ENCODE assay signal across 10 cellular contexts in the genomic region with DNA sequence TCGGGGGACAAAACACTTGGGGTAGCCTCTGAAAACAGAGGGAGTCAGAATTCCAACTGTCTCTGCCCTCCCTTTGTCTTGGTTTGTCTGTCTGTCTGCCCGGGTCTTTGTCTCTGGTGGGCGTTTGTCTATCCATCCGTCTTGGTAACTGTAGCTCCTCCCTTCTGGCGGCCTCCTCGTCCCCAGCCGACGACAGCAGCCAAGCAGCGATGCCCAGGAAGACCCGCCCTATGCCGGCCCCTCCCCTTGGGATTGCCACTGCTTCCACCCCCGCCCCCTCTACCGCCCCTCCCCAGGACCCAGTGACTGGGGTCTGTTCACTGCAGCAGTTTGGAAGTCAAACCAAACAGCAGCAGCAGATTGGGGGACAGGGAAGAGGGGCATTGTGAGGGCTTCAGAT. TPM values are rescaled to one million over a fixed set of nuclear protein-coding genes. Genes with fewer than 3 reads are reported as not detected.
DNase-seq lines count a peak whose midpoint lies in the region; ATAC-seq and TF ChIP-seq lines count a peak whose summit lies in the region.
"Had no signal": no experiment of that assay in that cellular context is flagged by ENCODE, and none has a peak within 500 bp of the region (broad histone marks: within the 10 kb centered on the region; RNA-seq: fewer than 3 reads in every experiment).

No MANE protein-coding gene starts in this region.

- intact Hi-C loops in CD4-positive, alpha-beta T cell (cut with DNase I, micrococcal nuclease) = no loop called here

- no peaks in the 10 kb centered on the region for H3K36me3 ChIP-seq in effector memory CD4-positive, alpha-beta T cell (ENCODE audit: control insufficient read depth, insufficient read depth, low read length)

- peak overlapping the region; percentile 8 for H3K27ac ChIP-seq in CD4-positive, alpha-beta T cell (ENCODE audit: low read depth, low read length)
- H3K27ac ChIP-seq in effector memory CD4-positive, alpha-beta T cell (ENCODE audit: insufficient read depth, low read length, poor library complexity, severe bottlenecking) = peak overlapping the region; percentile 85

- DNase-seq in CD4-positive, alpha-beta T cell = no peak
- DNase-seq in NCI-H2227 (lab: John Stamatoyannopoulos, UW; ENCODE audit: unreplicated experiment) (peak; percentile 65), nephron progenitor cell (peak; percentile 73), NCI-H226 (no peak), LoVo (ENCODE audit: low spot score) (no peak), GM20000 (ENCODE audit: low spot score) (no peak)
- no peak for DNase-seq in effector memory CD4-positive, alpha-beta T cell
- DNase-seq: NK-92 treated with Interleukin-12 subunit alpha and Interleukin-12 subunit beta, amount 100 ng/mL, for 24 hours had no signal

- peak overlapping the region; percentile 87 for H3K27ac Mint-ChIP-seq in CD4-positive, alpha-beta T cell
- peak overlapping the region; percentile 64 for H3K27ac Mint-ChIP-seq in nephron progenitor cell

- peaks cover 62% of the 10 kb centered on the region for H3K4me1 ChIP-seq in effector memory CD4-positive, alpha-beta T cell (ENCODE audit: control insufficient read depth, insufficient read depth, low read length, poor library complexity, severe bottlenecking)

- no peaks in the 10 kb centered on the region for H3K9me3 Mint-ChIP-seq in CD4-positive, alpha-beta T cell
- H3K9me3 Mint-ChIP-seq in nephron progenitor cell = no peaks in the 10 kb centered on the region

- H3K9me3 ChIP-seq in CD4-positive, alpha-beta T cell (ENCODE audit: control insufficient read depth, low read length) = no peaks in the 10 kb centered on the region
- H3K9me3 ChIP-seq in effector memory CD4-positive, alpha-beta T cell (ENCODE audit: control insufficient read depth, low read length) = no peaks in the 10 kb centered on the region

- no peaks in the 10 kb centered on the region for H3K27me3 Mint-ChIP-seq in CD4-positive, alpha-beta T cell
- peaks cover 12% of the 10 kb centered on the region for H3K27me3 Mint-ChIP-seq in nephron progenitor cell (ENCODE audit: low read depth, poor library complexity)

- CTCF ChIA-PET in CD4-positive, alpha-beta T cell (lab: Charles Lee) = interaction anchor here (1.0 to 3.0 kb wide), 3 partner anchors 17 to 111 kb away, joined by 3 to 12 read pairs (median 4); a partner anchor contains a TSS

- H3K27me3 ChIP-seq in CD4-positive, alpha-beta T cell (ENCODE audit: control insufficient read depth, insufficient read depth, low read length) = no peaks in the 10 kb centered on the region
- no peaks in the 10 kb centered on the region for H3K27me3 ChIP-seq in effector memory CD4-positive, alpha-beta T cell (replicated peaks; ENCODE audit: control insufficient read depth, insufficient read depth, low read length, poor library complexity, severe bottlenecking)

- peaks cover 57% of the 10 kb centered on the region for H3K4me1 Mint-ChIP-seq in CD4-positive, alpha-beta T cell (ENCODE audit: low read depth)
- H3K4me1 Mint-ChIP-seq in nephron progenitor cell = peaks cover 53% of the 10 kb centered on the region

- no peak for ATAC-seq in CD4-positive, alpha-beta T cell (ENCODE audit: poor library complexity)
- ATAC-seq in HG02870 (IDR thresholded peaks at IDR 0.05; ENCODE audit: unreplicated experiment) = no peak
- ATAC-seq: K562 had no signal

- POLR2A ChIA-PET in CD4-positive, alpha-beta T cell (lab: Charles Lee) = interaction anchor here (0.7 to 3.4 kb wide), 3 partner anchors 11 to 29 kb away, joined by 3 to 21 read pairs (median 6); no protein-coding TSS in a partner anchor

- no peaks in the 10 kb centered on the region for H3K36me3 Mint-ChIP-seq in CD4-positive, alpha-beta T cell (ENCODE audit: low read depth)
- H3K36me3 Mint-ChIP-seq in nephron progenitor cell (ENCODE audit: low read depth) = no peaks in the 10 kb centered on the region

- TF ChIP-seq CTCF in CD4-positive, alpha-beta T cell (IDR thresholded peaks at IDR 0.05) = no peak
- TF ChIP-seq CTCF in nephron progenitor cell (IDR thresholded peaks at IDR 0.05) (no peak), GM20000 (IDR thresholded peaks at IDR 0.05; ENCODE audit: extremely low read depth, missing control alignments) (no peak)

- H3K4me3 ChIP-seq in effector memory CD4-positive, alpha-beta T cell (ENCODE audit: insufficient read depth, low read depth, low read length, poor library complexity, severe bottlenecking) = peak overlapping the region; percentile 63
- H3K4me3 ChIP-seq: K562 had no signal

- peak overlapping the region; percentile 36 for H3K4me3 Mint-ChIP-seq in CD4-positive, alpha-beta T cell
- H3K4me3 Mint-ChIP-seq in nephron progenitor cell = peak overlapping the region; percentile 70

RNA-seq across cellular contexts. Expression of gene RARG, which starts 2.2 kb away (rescaled TPM):
- 10 to 100 TPM; 14.0 to 15.8 TPM for total RNA-seq in CD4-positive, alpha-beta T cell

RNA-seq across cellular contexts. Expression of gene ITGB7, which starts 27.2 kb away (rescaled TPM):
- total RNA-seq in CD4-positive, alpha-beta T cell = 100 to 1,000 TPM; 166 to 180 TPM

RNA-seq across cellular contexts. Expression of gene ESPL1, which starts 33.9 kb away (rescaled TPM):
- under 1 TPM; 0.20 to 0.71 TPM for total RNA-seq in CD4-positive, alpha-beta T cell

RNA-seq across cellular contexts. Expression of gene CSAD, which starts 53.5 kb away (rescaled TPM):
- total RNA-seq in CD4-positive, alpha-beta T cell = 10 to 100 TPM; 56.7 to 57.3 TPM

RNA-seq across cellular contexts. Expression of gene ZNF740, which starts 53.7 kb away (rescaled TPM):
- total RNA-seq in CD4-positive, alpha-beta T cell = 10 to 100 TPM; 24.4 to 24.7 TPM

Comparison
In these comparisons a context has a peak if more than half of its experiments do, and no peak if none do; other contexts are left out.
1. DNase-seq: peak in NCI-H2227 (single experiment) and nephron progenitor cell (single experiment); none in CD4-positive, alpha-beta T cell (0 of 10), effector memory CD4-positive, alpha-beta T cell (0 of 3), NCI-H226 (single experiment), LoVo (single experiment) and GM20000 (single experiment).